Comparison of ENCODE assay signal across 22 cellular contexts in genomic region chr11:119229736-119230135, GRCh38. TPM values are rescaled to one million over a fixed set of nuclear protein-coding genes. Genes with fewer than 3 reads are reported as not detected.
DNase-seq lines count a peak whose midpoint lies in the region; ATAC-seq, FAIRE-seq and TF ChIP-seq lines count a peak whose summit lies in the region.
"Had no signal": no experiment of that assay in that cellular context is flagged by ENCODE, and none has a peak within 500 bp of the region (broad histone marks: within the 10 kb centered on the region; RNA-seq: fewer than 3 reads in every experiment).

No MANE protein-coding gene starts in this region.

- H3K56ac ChIP-seq in IMR-90 (ENCODE audit: extremely low read depth, insufficient read depth, low read length), result no peak overlapping the region

- H3K27ac Mint-ChIP-seq in T-helper 2 cell treated with Interferon-gamma antibody and Interleukin-4, amounts not matched to agents 5 μg/mL and 100 μg/mL, for 36 hours, result no peak overlapping the region
- H3K27ac Mint-ChIP-seq in naive thymus-derived CD4-positive, alpha-beta T cell, result peak overlapping the region in 5 of 9 donors; percentile 35 to 89 (median 84)

- no peak for FAIRE-seq in bronchial epithelial cell (lab: Jason Lieb, UNC)

- no TSS peak for BruUV-seq in IMR-90 (replicated peaks; lab: Mats Ljungman, UMichigan)

- no peak overlapping the region for H2BK15ac ChIP-seq in IMR-90 (ENCODE audit: low read depth, low read length)

- H3K36me3 ChIP-seq in IMR-90 (ENCODE audit: control insufficient read depth, insufficient read depth, low read length) (peaks cover 6% of the 10 kb centered on the region; the same call in 1 of the 2 replicates), bronchial epithelial cell (ENCODE audit: control insufficient read depth, insufficient read depth, low read length) (peaks cover 6% of the 10 kb centered on the region)
- H3K36me3 ChIP-seq in naive thymus-derived CD4-positive, alpha-beta T cell (ENCODE audit: control insufficient read depth in 2 of 3, insufficient read depth in 3 of 3, low read length in 3 of 3), result peaks cover 0 to 14% (median 0%) of the 10 kb centered on the region in 3 experiments

- H2AK5ac ChIP-seq in IMR-90 (ENCODE audit: low read depth, low read length), result no peak overlapping the region; the same call in 1 of the 2 replicates

- no peak overlapping the region for H2AK9ac ChIP-seq in IMR-90 (replicated peaks; ENCODE audit: low read depth, low read length, poor library complexity)

- H3K4me1 Mint-ChIP-seq in T-helper 2 cell treated with Interferon-gamma antibody and Interleukin-4, amounts not matched to agents 5 μg/mL and 100 μg/mL, for 36 hours (ENCODE audit: low read depth), result peaks cover 42% of the 10 kb centered on the region
- peaks cover 33 to 81% (median 60%) of the 10 kb centered on the region in 7 donors for H3K4me1 Mint-ChIP-seq in naive thymus-derived CD4-positive, alpha-beta T cell

- H3K79me1 ChIP-seq in IMR-90 (ENCODE audit: low read depth in 1 of 2, low read length in 2 of 2), result peaks cover 11 to 73% of the 10 kb centered on the region in 2 experiments; a peak in 3 of 4 replicates

- H3K27me3 ChIP-seq in IMR-90 (ENCODE audit: control insufficient read depth, insufficient read depth, low read length) (no peaks in the 10 kb centered on the region), bronchial epithelial cell (ENCODE audit: control insufficient read depth, insufficient read depth, low read length) (no peaks in the 10 kb centered on the region)
- no peaks in the 10 kb centered on the region for H3K27me3 ChIP-seq in naive thymus-derived CD4-positive, alpha-beta T cell (ENCODE audit: control insufficient read depth in 2 of 2, insufficient read depth in 2 of 2, low read length in 2 of 2)

- intact Hi-C loops in IMR-90 (cut with micrococcal nuclease), result no loop called here
- intact Hi-C loops in naive thymus-derived CD4-positive, alpha-beta T cell (cut with micrococcal nuclease), result loop anchor here in 1 of 2 donors (1.0 to 5.0 kb wide), 2 partner anchors 12 to 33 kb away; no protein-coding TSS in a partner anchor

- H3K4me3 ChIP-seq in IMR-90 (ENCODE audit: insufficient read depth, low read depth, low read length) (no peak overlapping the region), bronchial epithelial cell (ENCODE audit: low read depth, low read length) (no peak overlapping the region)
- no peak overlapping the region for H3K4me3 ChIP-seq in naive thymus-derived CD4-positive, alpha-beta T cell (ENCODE audit: low read length)

- H3K9ac ChIP-seq in IMR-90 (ENCODE audit: low read depth, low read length), result no peak overlapping the region
- H3K9ac ChIP-seq: KMS-11 had no signal

- H3K9me3 ChIP-seq in IMR-90 (ENCODE audit: control insufficient read depth, insufficient read depth, low read length), result no peaks in the 10 kb centered on the region
- H3K9me3 ChIP-seq in naive thymus-derived CD4-positive, alpha-beta T cell (ENCODE audit: control insufficient read depth in 2 of 3, low read length in 3 of 3), result no peaks in the 10 kb centered on the region

- CTCF ChIA-PET in IMR-90 (lab: Yijun Ruan, JAX), result interaction anchor here (0.6 to 1.0 kb wide), 3 partner anchors 17 to 1578 kb away, joined by 3 to 4 read pairs (median 4); no protein-coding TSS in a partner anchor
- CTCF ChIA-PET in naive thymus-derived CD4-positive, alpha-beta T cell (lab: Charles Lee), result interaction anchor here (1.2 kb wide), 1 partner anchor 33 kb away, joined by 3 read pairs; no protein-coding TSS in a partner anchor

- no peaks in the 10 kb centered on the region for H3K9me3 Mint-ChIP-seq in T-helper 2 cell treated with Interferon-gamma antibody and Interleukin-4, amounts not matched to agents 5 μg/mL and 100 μg/mL, for 36 hours
- no peaks in the 10 kb centered on the region for H3K9me3 Mint-ChIP-seq in naive thymus-derived CD4-positive, alpha-beta T cell

- in situ Hi-C loops in IMR-90 (cut with MboI; ENCODE audit: low sequenced_read_pairs), result no loop called here

- no peak overlapping the region for H2AFZ ChIP-seq in IMR-90 (replicated peaks; ENCODE audit: low read length, poor library complexity)

- peaks cover 4% of the 10 kb centered on the region; the same call in 1 of the 2 replicates for H3K4me1 ChIP-seq in IMR-90 (ENCODE audit: control insufficient read depth, insufficient read depth, low read length)
- peaks cover 14 to 16% of the 10 kb centered on the region in 2 donors for H3K4me1 ChIP-seq in naive thymus-derived CD4-positive, alpha-beta T cell (ENCODE audit: control insufficient read depth in 2 of 2, insufficient read depth in 2 of 2, low read length in 2 of 2)

- H3K4me2 ChIP-seq in IMR-90 (ENCODE audit: low read depth, low read length), result no peak overlapping the region
- H3K4me2 ChIP-seq: KMS-11 had no signal

- peak overlapping the region; percentile 71 for H3K4me3 Mint-ChIP-seq in T-helper 2 cell treated with Interferon-gamma antibody and Interleukin-4, amounts not matched to agents 5 μg/mL and 100 μg/mL, for 36 hours
- peak overlapping the region in 2 of 10 donors; percentile 10 to 82 for H3K4me3 Mint-ChIP-seq in naive thymus-derived CD4-positive, alpha-beta T cell

- no peak overlapping the region for H2BK120ac ChIP-seq in IMR-90 (ENCODE audit: low read depth, low read length)

- ATAC-seq in IMR-90 (ENCODE audit: low read depth), result no peak
- no peak for ATAC-seq in naive thymus-derived CD4-positive, alpha-beta T cell
- ATAC-seq: SK-N-SH treated with all-trans-retinoic acid at 6 μM for 48 hours had no signal

- TF ChIP-seq RAD21 in IMR-90 (IDR thresholded peaks at IDR 0.05; ENCODE audit: low read length), result no peak

- TF ChIP-seq POLR2A in IMR-90 (IDR thresholded peaks at IDR 0.05; ENCODE audit: low read depth, low read length), result no peak

- H2BK5ac ChIP-seq in IMR-90 (ENCODE audit: low read depth, low read length, poor library complexity, severe bottlenecking), result no peak overlapping the region

- WGBS in IMR-90 (ENCODE audit: extremely low coverage in 2 of 2, insufficient read length in 1 of 2), 2 experiments, result no CpG with 5 or more reads among the region's 4 CpGs

- no peak overlapping the region for H3K23ac ChIP-seq in IMR-90 (ENCODE audit: low read depth, low read length)

- POLR2A ChIA-PET in IMR-90 (lab: Charles Lee; ENCODE audit: unreplicated experiment), result no interaction called here
- POLR2A ChIA-PET in naive thymus-derived CD4-positive, alpha-beta T cell (lab: Charles Lee), result interaction anchor here (0.8 to 1.7 kb wide), 3 partner anchors 10 to 24 kb away, joined by 3 to 8 read pairs (median 5); partner anchors contain the start of gene CBL

- H3K27ac ChIP-seq in IMR-90 (ENCODE audit: insufficient read depth, low read length), result no peak overlapping the region
- no peak overlapping the region for H3K27ac ChIP-seq in naive thymus-derived CD4-positive, alpha-beta T cell (ENCODE audit: low read depth, low read length)
- H3K27ac ChIP-seq: 22Rv1, KMS-11 had no signal

- H4K20me1 ChIP-seq in IMR-90 (ENCODE audit: insufficient read depth, low read length), result peaks cover 7% of the 10 kb centered on the region; the same call in 1 of the 2 replicates

- H4K5ac ChIP-seq in IMR-90 (ENCODE audit: low read depth, low read length), result no peak overlapping the region

- H3K36me3 Mint-ChIP-seq in T-helper 2 cell treated with Interferon-gamma antibody and Interleukin-4, amounts not matched to agents 5 μg/mL and 100 μg/mL, for 36 hours (ENCODE audit: low read depth), result peaks cover 38% of the 10 kb centered on the region
- peaks cover 9 to 40% (median 19%) of the 10 kb centered on the region in 5 donors for H3K36me3 Mint-ChIP-seq in naive thymus-derived CD4-positive, alpha-beta T cell

- H2BK20ac ChIP-seq in IMR-90 (ENCODE audit: low read depth, low read length), result no peak overlapping the region

- H4K91ac ChIP-seq in IMR-90 (ENCODE audit: insufficient read depth, low read depth, low read length), result no peak overlapping the region

- TF ChIP-seq CTCF in IMR-90 (conservative IDR thresholded peaks at IDR 0.05; ENCODE audit: low read depth, low read length) (no peak), bronchial epithelial cell (IDR thresholded peaks at IDR 0.05; ENCODE audit: insufficient read depth, low read length, severe bottlenecking) (no peak)

- DNase-seq in T-helper 2 cell treated with Interferon-gamma antibody and Interleukin-4, amounts not matched to agents 5 μg/mL and 100 μg/mL, for 36 hours (ENCODE audit: low spot score), result no peak
- DNase-seq in T-helper 2 cell (no peak), IMR-90 (no peak), bronchial epithelial cell (ENCODE audit: low read depth) (peak; percentile 52), SIG-M5 (lab: John Stamatoyannopoulos, UW) (no peak), GOT3 (lab: John Stamatoyannopoulos, UW) (no peak), NOMO-1 treated with DMSO at 0.1 percent for 48 hours (lab: John Stamatoyannopoulos, UW; ENCODE audit: unreplicated experiment) (no peak)
- no peak for DNase-seq in naive thymus-derived CD4-positive, alpha-beta T cell
- DNase-seq: AML-193; Calu3; NCI-H1436; NCI-H2029; NCI-H2171 treated with DMSO at 0.1 percent for 48 hours; NCI-H446 treated with DMSO at 0.1 percent for 48 hours; NK-92 treated with Interleukin-12 subunit alpha and Interleukin-12 subunit beta, amount 100 ng/mL, for 24 hours; SHP77 treated with DMSO at 0.1 percent for 48 hours had no signal

- H3K9me1 ChIP-seq in IMR-90 (ENCODE audit: insufficient read depth, low read length), result peaks cover 6% of the 10 kb centered on the region

- H4K8ac ChIP-seq in IMR-90 (ENCODE audit: low read depth in 2 of 2, low read length in 2 of 2), result no peak overlapping the region; a peak in 1 of 4 replicates

- peak overlapping the region; percentile 13; the same call in 1 of the 2 replicates for H3K4ac ChIP-seq in IMR-90 (ENCODE audit: low read depth, low read length)

- dilution Hi-C loops in IMR-90 (cut with HindIII; ENCODE audit: low sequenced_read_pairs, unreplicated experiment), result no loop called here

- H3K27me3 Mint-ChIP-seq in T-helper 2 cell treated with Interferon-gamma antibody and Interleukin-4, amounts not matched to agents 5 μg/mL and 100 μg/mL, for 36 hours (ENCODE audit: low read depth), result no peaks in the 10 kb centered on the region
- no peaks in the 10 kb centered on the region for H3K27me3 Mint-ChIP-seq in naive thymus-derived CD4-positive, alpha-beta T cell

- no peak overlapping the region; the same call in 1 of the 2 replicates for H3K18ac ChIP-seq in IMR-90 (ENCODE audit: low read depth, low read length)

- H3K14ac ChIP-seq in IMR-90 (replicated peaks; ENCODE audit: low read depth, low read length), result 0 out of 2 replicates have a peak overlapping the region, but pooled peaks have one; percentile 0

RNA-seq across cellular contexts. Expression of gene CBL, which starts 23.6 kb away (rescaled TPM):
- total RNA-seq in IMR-90 (2012; rRNA removed) (6.1 and 7.2 TPM in 2 replicates), bronchial epithelial cell (5.5 and 6.4 TPM in 2 replicates)
- polyA plus RNA-seq in IMR-90 (2012; rRNA removed), result 11.8 TPM in 2 replicates
- polyA plus RNA-seq in IMR-90 (2012; cell fraction: cytosol; rRNA removed), result 4.6 and 5.6 TPM in 2 replicates
- 8.8 and 20.4 TPM in 2 replicates for polyA plus RNA-seq in IMR-90 (2012; cell fraction: nucleus; rRNA removed; ENCODE audit: low replicate concordance)
- 10 to 100 TPM; 37.0 to 51.8 (median 40.5) TPM for total RNA-seq in naive thymus-derived CD4-positive, alpha-beta T cell
- polyA plus RNA-seq in naive thymus-derived CD4-positive, alpha-beta T cell, result 10 to 100 TPM; 17.5 to 18.0 TPM

RNA-seq across cellular contexts. Expression of gene NHERF4, which starts 44.5 kb away (rescaled TPM):
- total RNA-seq in IMR-90 (2012; rRNA removed) (not detected in 2 replicates), bronchial epithelial cell (0.13 TPM in 1 of 2 replicates, not detected in the other)
- not detected in 2 replicates for polyA plus RNA-seq in IMR-90 (2012; rRNA removed)
- polyA plus RNA-seq in IMR-90 (2012; cell fraction: cytosol; rRNA removed), result not detected in 2 replicates
- polyA plus RNA-seq in IMR-90 (2012; cell fraction: nucleus; rRNA removed; ENCODE audit: low replicate concordance), result not detected in 2 replicates
- total RNA-seq in naive thymus-derived CD4-positive, alpha-beta T cell, result 1 to 10 TPM in 3 of 5 experiments, under 1 TPM in 2; 0.19 to 2.2 (median 1.2) TPM
- not detected for polyA plus RNA-seq in naive thymus-derived CD4-positive, alpha-beta T cell
- total RNA-seq: Calu3, H4, M059J, OCI-LY7 had no signal
